Comparison of ENCODE assay signal across 1 cellular context in genomic region chr12:125096894-125097293, GRCh38.
TF ChIP-seq lines count a peak whose summit lies in the region.

No MANE protein-coding gene starts in this region.

TF ChIP-seq in H1, 55 proteins besides CTCF, POLR2A, EP300 and RAD21:
- no peak for TF ChIP-seq RBBP5 (IDR thresholded peaks at IDR 0.05; ENCODE audit: borderline replicate concordance, low read depth, low read length)
- no peak for TF ChIP-seq ATF3 (IDR thresholded peaks at IDR 0.05; ENCODE audit: insufficient read depth, low read depth, low read length)
